ENCODE assay signal across 1 cellular context in genomic region chr20:48139262-48140041, GRCh38.
A peak's percentile ranks its signal among the peaks of the same experiment; 100 is the strongest.
TF ChIP-seq lines count a peak whose summit lies in the region.

No MANE protein-coding gene starts in this region.

TF ChIP-seq in K562, 482 proteins besides CTCF, POLR2A, EP300 and RAD21 (continued from another document and continues in another):
- TF ChIP-seq GABPA (tag; conservative IDR thresholded peaks at IDR 0.05; ENCODE audit: low read depth) = peak; percentile 81
- no peak for TF ChIP-seq GATAD2B (IDR thresholded peaks at IDR 0.05; ENCODE audit: borderline replicate concordance)
- peak; percentile 100 for TF ChIP-seq HDAC8 (tag; IDR thresholded peaks at IDR 0.05)
- peak; percentile 96 for TF ChIP-seq NR2F6 (CRISPR knock-in tag; IDR thresholded peaks at IDR 0.05)
- no peak for TF ChIP-seq ZNF398 (CRISPR knock-in tag; IDR thresholded peaks at IDR 0.05)
- TF ChIP-seq PBX2 (CRISPR knock-in tag; IDR thresholded peaks at IDR 0.05; ENCODE audit: low read depth) = no peak
- TF ChIP-seq PBX2 (tag; conservative IDR thresholded peaks at IDR 0.05; ENCODE audit: low read depth) = peak; percentile 59
- no peak for TF ChIP-seq ATF2 (CRISPR knock-in tag; IDR thresholded peaks at IDR 0.05)
- TF ChIP-seq ZNF77 (CRISPR knock-in tag; IDR thresholded peaks at IDR 0.05) = no peak
- peak; percentile 99 for TF ChIP-seq PYGO2 (tag; IDR thresholded peaks at IDR 0.05)
- TF ChIP-seq RERE (CRISPR knock-in tag; IDR thresholded peaks at IDR 0.05; ENCODE audit: borderline replicate concordance) = no peak
- TF ChIP-seq TSHZ1 (CRISPR knock-in tag; IDR thresholded peaks at IDR 0.05) = peak; percentile 99
- no peak for TF ChIP-seq BRD9 (IDR thresholded peaks at IDR 0.05; ENCODE audit: low read depth, partially characterized antibody)
- TF ChIP-seq RBM39 (optimal IDR thresholded peaks at IDR 0.05; ENCODE audit: low read depth, low read length) = no peak
- TF ChIP-seq JUNB (CRISPR knock-in tag; conservative IDR thresholded peaks at IDR 0.05) = peak; percentile 88
- no peak for TF ChIP-seq NUFIP1 (IDR thresholded peaks at IDR 0.05; ENCODE audit: partially characterized antibody)
- peak; percentile 99 for TF ChIP-seq NFXL1 (CRISPR knock-in tag; IDR thresholded peaks at IDR 0.05)
- TF ChIP-seq ZNF212 (CRISPR knock-in tag; IDR thresholded peaks at IDR 0.05) = peak; percentile 98
- peak; percentile 93 for TF ChIP-seq ZNF668 (CRISPR knock-in tag; IDR thresholded peaks at IDR 0.05)
- no peak for TF ChIP-seq ZNF699 (CRISPR knock-in tag; IDR thresholded peaks at IDR 0.05; ENCODE audit: insufficient replicate concordance)
- no peak for TF ChIP-seq POLR2AphosphoS2 (IDR thresholded peaks at IDR 0.05; ENCODE audit: low read length)
- TF ChIP-seq ZBTB8A (IDR thresholded peaks at IDR 0.05; ENCODE audit: partially characterized antibody) = no peak
- no peak for TF ChIP-seq CREM (IDR thresholded peaks at IDR 0.05; ENCODE audit: low read depth)
- peak; percentile 100 for TF ChIP-seq ZNF766 (CRISPR knock-in tag; conservative IDR thresholded peaks at IDR 0.05)
- TF ChIP-seq KDM2B (CRISPR knock-in tag; IDR thresholded peaks at IDR 0.05) = 0 out of 2 replicates have a peak, but pooled peaks have one; percentile 69
- no peak for TF ChIP-seq ATF6 (CRISPR knock-in tag; IDR thresholded peaks at IDR 0.05)
- TF ChIP-seq NCOA2 (IDR thresholded peaks at IDR 0.05; ENCODE audit: partially characterized antibody in 2 of 2) = no peak
- no peak for TF ChIP-seq POU5F1 (IDR thresholded peaks at IDR 0.05; ENCODE audit: borderline replicate concordance, low read depth, low read length, partially characterized antibody)
- no peak for TF ChIP-seq MBD1 (CRISPR knock-in tag; IDR thresholded peaks at IDR 0.05)
- TF ChIP-seq KAT2B (IDR thresholded peaks at IDR 0.05; ENCODE audit: low read depth, low read length) = no peak
- TF ChIP-seq DNMT1 (IDR thresholded peaks at IDR 0.05) = no peak
- TF ChIP-seq TAL1 (IDR thresholded peaks at IDR 0.05) = no peak
- TF ChIP-seq NEUROD1 (IDR thresholded peaks at IDR 0.05; ENCODE audit: borderline replicate concordance, low read depth, low read length, partially characterized antibody) = no peak
- TF ChIP-seq ELF2 (CRISPR knock-in tag; IDR thresholded peaks at IDR 0.05) = peak; percentile 98
- TF ChIP-seq ZNF695 (CRISPR knock-in tag; IDR thresholded peaks at IDR 0.05) = peak; percentile 95
- no peak for TF ChIP-seq NCOA1 (IDR thresholded peaks at IDR 0.05; ENCODE audit: low read depth)
- TF ChIP-seq USF2 (CRISPR knock-in tag; IDR thresholded peaks at IDR 0.05) = no peak
- no peak for TF ChIP-seq POLR3A (IDR thresholded peaks at IDR 0.05; ENCODE audit: borderline replicate concordance, extremely low read depth, insufficient read depth, insufficient read length)
- no peak for TF ChIP-seq CHCHD3 (CRISPR knock-in tag; IDR thresholded peaks at IDR 0.05)
- peak; percentile 98 for TF ChIP-seq TCFL5 (CRISPR knock-in tag; conservative IDR thresholded peaks at IDR 0.05)
- no peak for TF ChIP-seq SPI1 (IDR thresholded peaks at IDR 0.05; ENCODE audit: borderline replicate concordance, low read depth, low read length)
- TF ChIP-seq CBFA2T3 (IDR thresholded peaks at IDR 0.05) = no peak
- no peak for TF ChIP-seq TFAP4 (CRISPR knock-in tag; IDR thresholded peaks at IDR 0.05; ENCODE audit: borderline replicate concordance)
- peak; percentile 20; the same call in 1 of the 2 replicates for TF ChIP-seq SOX6 (IDR thresholded peaks at IDR 0.05)
